Comparison of ENCODE assay signal across 19 cellular contexts in genomic region chr3:99509224-99509623, GRCh38.
DNase-seq lines count a peak whose midpoint lies in the region; TF ChIP-seq lines count a peak whose summit lies in the region.
"Had no signal": no experiment of that assay in that cellular context is flagged by ENCODE, and none has a peak within 500 bp of the region (broad histone marks: within the 10 kb centered on the region; RNA-seq: fewer than 3 reads in every experiment).

No MANE protein-coding gene starts in this region.

- DNase-seq in EL, result peak; percentile 95
- DNase-seq in M059J (ENCODE audit: low read depth), result peak; percentile 97
- peak; percentile 91 for DNase-seq in choroid plexus epithelial cell (ENCODE audit: low read depth)
- DNase-seq in activated CD8-positive, alpha-beta memory T cell treated with anti-CD3 and anti-CD28 coated beads for 24 hours, result no peak
- DNase-seq in NCI-H1694 (lab: John Stamatoyannopoulos, UW), result no peak
- no peak for DNase-seq in T-helper 2 cell
- DNase-seq: activated naive CD4-positive, alpha-beta T cell treated with Interleukin-2 at 50 U/mL for 16 hours; CD4-positive, alpha-beta memory T cell; DND-41; effector memory CD8-positive, alpha-beta T cell; foreskin melanocyte; H9; MV-4-11; NCI-H2081; NCI-H774; Peyer's patch had no signal

- peaks cover 36% of the 10 kb centered on the region for H3K4me1 ChIP-seq in skeletal muscle satellite cell (ENCODE audit: control insufficient read depth, insufficient read depth, low read length)
- H3K4me1 ChIP-seq: Peyer's patch had no signal

- H3K4me3 ChIP-seq in choroid plexus epithelial cell (ENCODE audit: low read depth, low read length) (no peak overlapping the region), skeletal muscle satellite cell (ENCODE audit: low read length) (no peak overlapping the region)
- H3K4me3 ChIP-seq: cardiac muscle cell, lung, Peyer's patch had no signal

- no peaks in the 10 kb centered on the region for H3K36me3 ChIP-seq in skeletal muscle satellite cell (ENCODE audit: insufficient read depth, low read length)
- H3K36me3 ChIP-seq: cardiac muscle cell, Peyer's patch had no signal

- H3K27me3 ChIP-seq in skeletal muscle satellite cell (ENCODE audit: control insufficient read depth, insufficient read depth, low read length), result no peaks in the 10 kb centered on the region
- H3K27me3 ChIP-seq: cardiac muscle cell, Peyer's patch had no signal

- H3K9me3 ChIP-seq in skeletal muscle satellite cell (replicated peaks; ENCODE audit: low read length), result no peaks in the 10 kb centered on the region
- H3K9me3 ChIP-seq: Peyer's patch had no signal

- no peak for TF ChIP-seq CTCF in choroid plexus epithelial cell (conservative IDR thresholded peaks at IDR 0.05; ENCODE audit: low read depth, low read length)

- H3K9ac ChIP-seq in skeletal muscle satellite cell (ENCODE audit: low read depth, low read length), result peak overlapping the region; percentile 7

- no peak overlapping the region for H3K4me2 ChIP-seq in skeletal muscle satellite cell (ENCODE audit: low read length)

Comparison
In these comparisons a context has a peak if more than half of its experiments do, and no peak if none do; other contexts are left out.
1. DNase-seq: peak in EL (single experiment), M059J (single experiment) and choroid plexus epithelial cell (single experiment); none in activated CD8-positive, alpha-beta memory T cell treated with anti-CD3 and anti-CD28 coated beads for 24 hours (single experiment), NCI-H1694 (single experiment) and T-helper 2 cell (0 of 5).